In the genomic region with DNA sequence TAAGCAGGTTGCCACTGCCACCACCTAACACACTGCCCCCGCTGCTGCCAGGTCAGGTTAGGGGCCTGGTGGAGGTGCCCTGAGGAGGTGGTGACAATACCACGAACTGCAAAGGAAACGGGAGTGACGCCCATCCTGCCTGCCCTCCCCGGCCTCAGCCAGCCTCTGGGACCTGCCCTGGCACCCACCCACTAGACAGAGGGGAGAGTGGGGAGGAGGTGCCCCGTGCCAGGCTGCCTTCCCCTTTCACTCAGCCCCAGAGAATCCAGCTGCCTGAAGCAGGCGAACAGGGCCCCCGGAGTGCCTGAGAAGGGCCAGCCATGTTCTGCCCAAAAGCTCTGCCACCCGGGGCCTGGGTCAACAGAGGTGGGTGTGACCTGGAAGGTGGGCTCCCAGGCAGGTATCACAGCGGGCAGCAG, we compare ENCODE assay signal across 10 cellular contexts. TPM values are rescaled to one million over a fixed set of nuclear protein-coding genes. Genes with fewer than 3 reads are reported as not detected.
DNase-seq lines count a peak whose midpoint lies in the region; ATAC-seq and TF ChIP-seq lines count a peak whose summit lies in the region.
"Had no signal": no experiment of that assay in that cellular context is flagged by ENCODE, and none has a peak within 500 bp of the region (broad histone marks: within the 10 kb centered on the region; RNA-seq: fewer than 3 reads in every experiment).

No MANE protein-coding gene starts in this region.

- no peak overlapping the region for H3K27ac ChIP-seq in left lung
- H3K27ac ChIP-seq: foreskin keratinocyte had no signal

- no peak for TF ChIP-seq CTCF in left lung (IDR thresholded peaks at IDR 0.05)
- no peak for TF ChIP-seq CTCF in glutamatergic neuron (IDR thresholded peaks at IDR 0.05; ENCODE audit: partially characterized antibody, unreplicated experiment)

- H3K4me3 Mint-ChIP-seq in T-helper 17 cell, result peak overlapping the region; percentile 84
- peak overlapping the region; percentile 18 for H3K4me3 Mint-ChIP-seq in activated T-cell treated with anti-CD3 and anti-CD28 coated beads, Interleukin-2, amount 50 U/mL, for 24 hours
- no peak overlapping the region for H3K4me3 Mint-ChIP-seq in glutamatergic neuron (ENCODE audit: unreplicated experiment)

- H3K9me3 ChIP-seq in T-helper 17 cell (ENCODE audit: control insufficient read depth, low read length, poor library complexity, severe bottlenecking), result no peaks in the 10 kb centered on the region
- H3K9me3 ChIP-seq in left lung, result no peaks in the 10 kb centered on the region
- H3K9me3 ChIP-seq: MG63 had no signal

- H3K36me3 Mint-ChIP-seq in T-helper 17 cell (ENCODE audit: low read depth) (no peaks in the 10 kb centered on the region), glutamatergic neuron (ENCODE audit: unreplicated experiment) (no peaks in the 10 kb centered on the region)
- no peaks in the 10 kb centered on the region for H3K36me3 Mint-ChIP-seq in activated T-cell treated with anti-CD3 and anti-CD28 coated beads, Interleukin-2, amount 50 U/mL, for 24 hours (ENCODE audit: low read depth)

- peaks cover 26% of the 10 kb centered on the region for H3K4me1 Mint-ChIP-seq in T-helper 17 cell
- H3K4me1 Mint-ChIP-seq in activated T-cell treated with anti-CD3 and anti-CD28 coated beads, Interleukin-2, amount 50 U/mL, for 24 hours (ENCODE audit: low read depth), result peaks cover 36% of the 10 kb centered on the region
- H3K4me1 Mint-ChIP-seq in glutamatergic neuron (ENCODE audit: low read depth, unreplicated experiment), result peaks cover 11% of the 10 kb centered on the region

- peak; percentile 94 for ATAC-seq in T-helper 17 cell
- ATAC-seq in left lung, result peak; percentile 21
- ATAC-seq in HG03571 (IDR thresholded peaks at IDR 0.05; ENCODE audit: unreplicated experiment), result no peak
- ATAC-seq: foreskin keratinocyte had no signal

- H3K36me3 ChIP-seq in left lung, result no peaks in the 10 kb centered on the region
- H3K36me3 ChIP-seq: MG63 had no signal

- no peaks in the 10 kb centered on the region for H3K27me3 Mint-ChIP-seq in T-helper 17 cell
- H3K27me3 Mint-ChIP-seq in activated T-cell treated with anti-CD3 and anti-CD28 coated beads, Interleukin-2, amount 50 U/mL, for 24 hours, result no peaks in the 10 kb centered on the region
- peaks cover 2% of the 10 kb centered on the region for H3K27me3 Mint-ChIP-seq in glutamatergic neuron (ENCODE audit: unreplicated experiment)

- H3K27me3 ChIP-seq in left lung, result no peaks in the 10 kb centered on the region
- H3K27me3 ChIP-seq: foreskin keratinocyte, MG63 had no signal

- H3K9me3 Mint-ChIP-seq in activated T-cell treated with anti-CD3 and anti-CD28 coated beads, Interleukin-2, amount 50 U/mL, for 24 hours, result no peaks in the 10 kb centered on the region
- H3K9me3 Mint-ChIP-seq in glutamatergic neuron (ENCODE audit: unreplicated experiment), result peaks cover 3% of the 10 kb centered on the region

- intact Hi-C loops in left lung (cut with DNase I), result no loop called here

- H3K4me3 ChIP-seq in left lung, result no peak overlapping the region
- H3K4me3 ChIP-seq: MG63 had no signal

- H3K4me1 ChIP-seq in left lung, result peaks cover 0 to 7% of the 10 kb centered on the region in 2 donors
- H3K4me1 ChIP-seq: foreskin keratinocyte had no signal

- H3K27ac Mint-ChIP-seq in T-helper 17 cell (peak overlapping the region; percentile 85), glutamatergic neuron (ENCODE audit: unreplicated experiment) (no peak overlapping the region)
- H3K27ac Mint-ChIP-seq in activated T-cell treated with anti-CD3 and anti-CD28 coated beads, Interleukin-2, amount 50 U/mL, for 24 hours, result peak overlapping the region; percentile 72

- DNase-seq in T-helper 17 cell (peak; percentile 28 to 38 (median 33)), left lung (peak in 1 of 2 donors; percentile 31), cerebellum (ENCODE audit: low spot score) (no peak), glutamatergic neuron (no peak)
- DNase-seq in activated T-cell treated with anti-CD3 and anti-CD28 coated beads, Interleukin-2, amount 50 U/mL, for 24 hours, result peak; percentile 68
- DNase-seq in stimulated activated CD8-positive, alpha-beta memory T cell treated with anti-CD3 and anti-CD28 coated beads, Interleukin-2, amount 100 ng/mL, for 1 hour (ENCODE audit: low read depth in 2 of 2), result peak; percentile 29 to 40
- DNase-seq in NK-92 treated with Interleukin-12 subunit alpha and Interleukin-12 subunit beta, amount 100 ng/mL, for 24 hours (lab: John Stamatoyannopoulos, UW), result no peak
- DNase-seq: foreskin keratinocyte, MG63 had no signal

RNA-seq across cellular contexts. Expression of a gene that starts 44.5 kb away (rescaled TPM):
- total RNA-seq in T-helper 17 cell (100 to 1,000 TPM; 114 to 153 TPM), left lung (100 to 1,000 TPM in 1 of 2 donors, 10 to 100 TPM in 1; 83.4 to 114 TPM), cerebellum (5.8 TPM), glutamatergic neuron (ENCODE audit: unreplicated experiment) (2.6 TPM)

Comparison
In these comparisons a context has a peak if more than half of its experiments do, and no peak if none do; other contexts are left out.
1. DNase-seq: peak in T-helper 17 cell (3 of 3), activated T-cell treated with anti-CD3 and anti-CD28 coated beads, Interleukin-2, amount 50 U/mL, for 24 hours (single experiment) and stimulated activated CD8-positive, alpha-beta memory T cell treated with anti-CD3 and anti-CD28 coated beads, Interleukin-2, amount 100 ng/mL, for 1 hour (2 of 2); none in cerebellum (single experiment), NK-92 treated with Interleukin-12 subunit alpha and Interleukin-12 subunit beta, amount 100 ng/mL, for 24 hours (single experiment) and glutamatergic neuron (single experiment).
2. RNA of a gene that starts 44.5 kb away (total RNA-seq): 114 to 153 TPM in T-helper 17 cell and 83.4 to 114 TPM in left lung; 5.8 TPM in cerebellum (single experiment) and 2.6 TPM in glutamatergic neuron (single experiment); every median in the first group is over 10 times any median in the second.